In the genomic region with DNA sequence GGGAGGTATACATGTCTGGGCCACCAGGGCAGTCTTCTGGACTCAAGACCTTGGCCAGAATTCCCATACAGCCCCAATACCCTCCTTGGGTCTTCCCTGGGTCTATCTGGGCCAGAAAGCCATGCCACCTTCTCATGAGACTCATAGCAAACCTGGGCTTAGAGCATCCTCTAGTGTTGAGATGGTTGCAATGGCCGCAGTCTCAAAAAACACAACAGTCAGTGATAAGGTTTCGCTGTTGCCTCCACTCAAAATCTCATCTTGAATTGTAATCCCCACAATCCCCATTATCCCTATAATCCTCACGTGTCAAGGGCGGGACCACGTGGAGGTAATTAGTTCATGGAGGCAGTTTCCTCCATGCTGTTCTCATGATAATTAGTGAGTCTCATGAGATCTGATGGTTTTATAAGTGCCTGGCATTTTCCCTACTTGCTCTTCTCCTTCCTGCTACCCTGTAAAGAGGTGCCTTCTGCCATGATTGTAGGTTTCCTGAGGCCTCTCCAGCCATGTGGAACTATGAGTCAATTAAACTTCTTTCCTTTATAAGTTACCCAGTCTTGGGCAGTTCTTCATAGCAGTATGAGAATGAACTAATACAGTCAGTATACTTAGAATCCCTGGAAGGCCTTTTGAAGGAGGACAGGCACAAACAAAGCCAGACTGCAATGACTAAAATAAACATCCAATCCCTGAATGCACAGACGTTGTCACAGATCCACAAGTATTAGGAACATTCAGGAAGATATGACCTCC, we compare ENCODE assay signal across 8 cellular contexts.
DNase-seq lines count a peak whose midpoint lies in the region; ATAC-seq and TF ChIP-seq lines count a peak whose summit lies in the region.

No MANE protein-coding gene starts in this region.

- ATAC-seq in GM21367 (IDR thresholded peaks at IDR 0.05; ENCODE audit: unreplicated experiment) = peak; percentile 77

- intact Hi-C loops in testis (cut with DNase I; ENCODE audit: low total_unique reads) = no loop called here

- H3K9me3 ChIP-seq in WERI-Rb-1 (ENCODE audit: severe bottlenecking) = no peaks in the 10 kb centered on the region
- H3K9me3 ChIP-seq in right atrium auricular region = no peaks in the 10 kb centered on the region
- no peaks in the 10 kb centered on the region for H3K9me3 ChIP-seq in testis

- H3K27ac ChIP-seq in WERI-Rb-1 = peak overlapping the region; percentile 25; the same call in 1 of the 2 replicates
- H3K27ac ChIP-seq in right atrium auricular region = no peak overlapping the region
- no peak overlapping the region for H3K27ac ChIP-seq in testis

- TF ChIP-seq CTCF in WERI-Rb-1 (IDR thresholded peaks at IDR 0.05; ENCODE audit: low read depth, low read length) (peak; percentile 96), right atrium auricular region (IDR thresholded peaks at IDR 0.05) (peak; percentile 22 to 64), testis (IDR thresholded peaks at IDR 0.05) (peak; percentile 45 to 60 (median 47))

- H3K4me3 ChIP-seq in WERI-Rb-1 (ENCODE audit: low read depth, low read length) = no peak overlapping the region
- no peak overlapping the region for H3K4me3 ChIP-seq in right atrium auricular region
- H3K4me3 ChIP-seq in testis = no peak overlapping the region

- peaks cover 0 to 9% of the 10 kb centered on the region in 2 donors for H3K4me1 ChIP-seq in right atrium auricular region
- peaks cover 5% of the 10 kb centered on the region for H3K4me1 ChIP-seq in testis

- no peaks in the 10 kb centered on the region for H3K36me3 ChIP-seq in WERI-Rb-1
- no peaks in the 10 kb centered on the region for H3K36me3 ChIP-seq in right atrium auricular region
- no peaks in the 10 kb centered on the region for H3K36me3 ChIP-seq in testis (ENCODE audit: low read depth, missing control alignments)

- 53 to 61% methylated on average over 6 of the region's 6 CpGs for WGBS in testis, 2 donors

- TF ChIP-seq POLR2A in testis (IDR thresholded peaks at IDR 0.05) = no peak

- no peaks in the 10 kb centered on the region for H3K27me3 ChIP-seq in WERI-Rb-1 (ENCODE audit: insufficient read depth, low read depth, severe bottlenecking)
- H3K27me3 ChIP-seq in right atrium auricular region = no peaks in the 10 kb centered on the region
- no peaks in the 10 kb centered on the region for H3K27me3 ChIP-seq in testis

- peak; percentile 19 for DNase-seq in NOMO-1 treated with DMSO at 0.1 percent for 48 hours (lab: John Stamatoyannopoulos, UW; ENCODE audit: unreplicated experiment)
- no peak for DNase-seq in NOMO-1 treated with dmso at 0.1 percent for 144 hours (lab: John Stamatoyannopoulos, UW; ENCODE audit: unreplicated experiment)
- DNase-seq in LHCN-M2 (ENCODE audit: low read depth) = peak; percentile 19
- peak; percentile 75 for DNase-seq in WERI-Rb-1
- DNase-seq in right atrium auricular region (ENCODE audit: low spot score) = no peak
- DNase-seq in testis = peak; percentile 53
- no peak for DNase-seq in stimulated activated CD4-positive, alpha-beta T cell treated with anti-CD3 and anti-CD28 coated beads, Interleukin-4, amount 100 ng/mL, for 1 hour

Comparison
In these comparisons a context has a peak if more than half of its experiments do, and no peak if none do; other contexts are left out.
1. DNase-seq: peak in NOMO-1 treated with DMSO at 0.1 percent for 48 hours (single experiment), LHCN-M2 (single experiment), WERI-Rb-1 (single experiment) and testis (single experiment); none in NOMO-1 treated with dmso at 0.1 percent for 144 hours (single experiment), right atrium auricular region (single experiment) and stimulated activated CD4-positive, alpha-beta T cell treated with anti-CD3 and anti-CD28 coated beads, Interleukin-4, amount 100 ng/mL, for 1 hour (single experiment).
2. CTCF ChIP-seq: peak in every context shown above with its lines; median percentile 96 in WERI-Rb-1; 47 in testis; 43 in right atrium auricular region.